In genomic region chr1:156445789-156446263, GRCh38 we compare ENCODE assay signal across 8 cellular contexts. TPM values are rescaled to one million over a fixed set of nuclear protein-coding genes. Genes with fewer than 3 reads are reported as not detected.
A peak's percentile ranks its signal among the peaks of the same experiment; 100 is the strongest.
DNase-seq lines count a peak whose midpoint lies in the region; ATAC-seq and TF ChIP-seq lines count a peak whose summit lies in the region.

No MANE protein-coding gene starts in this region.

- H2AFZ ChIP-seq in MM.1S (ENCODE audit: low read length) = no peak overlapping the region

- H3K4me1 Mint-ChIP-seq in activated T-helper 1 cell treated with anti-CD3 and anti-CD28 coated beads, Interleukin-12 subunit alpha, Interleukin-12 subunit beta, Interleukin-2, Interleukin-4 antibody, amounts not matched to agents 30 ng/mL and 10 ng/mL and 1 ng/mL, durations not matched to agents 14 hours and 24 hours and 36 hours (ENCODE audit: low read depth) = peaks cover 25% of the 10 kb centered on the region

- intact Hi-C loops in activated T-helper 1 cell treated with anti-CD3 and anti-CD28 coated beads, Interleukin-12 subunit alpha, Interleukin-12 subunit beta, Interleukin-2, Interleukin-4 antibody, amounts not matched to agents 30 ng/mL and 10 ng/mL and 1 ng/mL, durations not matched to agents 14 hours and 24 hours and 36 hours (cut with micrococcal nuclease) = loop anchor here (1.0 to 5.0 kb wide), 2 partner anchors 61 to 164 kb away; partner anchors contain the start of genes SMG5 and TMEM79

- H3K27ac ChIP-seq in MM.1S (ENCODE audit: low read length) (no peak overlapping the region), RWPE1 (no peak overlapping the region), neutrophil (no peak overlapping the region)

- no peaks in the 10 kb centered on the region for H4K20me1 ChIP-seq in MM.1S (ENCODE audit: insufficient read depth, low read length)

- H3K4me3 Mint-ChIP-seq in activated T-helper 1 cell treated with anti-CD3 and anti-CD28 coated beads, Interleukin-12 subunit alpha, Interleukin-12 subunit beta, Interleukin-2, Interleukin-4 antibody, amounts not matched to agents 30 ng/mL and 10 ng/mL and 1 ng/mL, durations not matched to agents 14 hours and 24 hours and 36 hours = no peak overlapping the region

- H3F3A ChIP-seq in MM.1S (ENCODE audit: insufficient read depth, low read length) = no peaks in the 10 kb centered on the region

- peaks cover 56% of the 10 kb centered on the region for H3K27me3 Mint-ChIP-seq in activated T-helper 1 cell treated with anti-CD3 and anti-CD28 coated beads, Interleukin-12 subunit alpha, Interleukin-12 subunit beta, Interleukin-2, Interleukin-4 antibody, amounts not matched to agents 30 ng/mL and 10 ng/mL and 1 ng/mL, durations not matched to agents 14 hours and 24 hours and 36 hours (ENCODE audit: insufficient read depth)

- no peak overlapping the region for H3K4me3 ChIP-seq in MM.1S (ENCODE audit: low read length)
- no peak overlapping the region for H3K4me3 ChIP-seq in fibroblast of the aortic adventitia (ENCODE audit: low read depth, low read length)
- H3K4me3 ChIP-seq in neutrophil (ENCODE audit: low read depth in 1 of 2, low read length in 1 of 2) = no peak overlapping the region

- peak; percentile 90 for DNase-seq in Daoy (ENCODE audit: low read depth)
- peak; percentile 69 for DNase-seq in MM.1S
- peak; percentile 82 for DNase-seq in RWPE1 (ENCODE audit: low spot score)
- peak; percentile 67 for DNase-seq in activated T-helper 1 cell treated with anti-CD3 and anti-CD28 coated beads, Interleukin-12 subunit alpha, Interleukin-12 subunit beta, Interleukin-2, Interleukin-4 antibody, amounts not matched to agents 30 ng/mL and 10 ng/mL and 1 ng/mL, durations not matched to agents 14 hours and 24 hours and 36 hours (ENCODE audit: low spot score)
- peak; percentile 81 for DNase-seq in fibroblast of the aortic adventitia (ENCODE audit: low read depth)
- peak; percentile 56 for DNase-seq in stromal cell of bone marrow (ENCODE audit: low read depth)

- H3K9me3 Mint-ChIP-seq in activated T-helper 1 cell treated with anti-CD3 and anti-CD28 coated beads, Interleukin-12 subunit alpha, Interleukin-12 subunit beta, Interleukin-2, Interleukin-4 antibody, amounts not matched to agents 30 ng/mL and 10 ng/mL and 1 ng/mL, durations not matched to agents 14 hours and 24 hours and 36 hours = no peaks in the 10 kb centered on the region

- peak; percentile 99 for TF ChIP-seq CTCF in MM.1S (IDR thresholded peaks at IDR 0.05; ENCODE audit: low read length)
- TF ChIP-seq CTCF in RWPE1 (conservative IDR thresholded peaks at IDR 0.05; ENCODE audit: low read depth) = peak; percentile 93
- peak; percentile 98 for TF ChIP-seq CTCF in fibroblast of the aortic adventitia (IDR thresholded peaks at IDR 0.05; ENCODE audit: insufficient read depth, low read length)
- TF ChIP-seq CTCF in neutrophil (IDR thresholded peaks at IDR 0.05) = peak; percentile 93

- H3K36me3 ChIP-seq in MM.1S (replicated peaks; ENCODE audit: insufficient read depth, low read length) = no peaks in the 10 kb centered on the region
- H3K36me3 ChIP-seq in neutrophil = no peaks in the 10 kb centered on the region

- H3K9me3 ChIP-seq in MM.1S (replicated peaks; ENCODE audit: insufficient read depth, low read length) = no peaks in the 10 kb centered on the region
- no peaks in the 10 kb centered on the region for H3K9me3 ChIP-seq in neutrophil

- POLR2A ChIA-PET in RWPE1 (lab: Yijun Ruan, JAX; ENCODE audit: low non-redundant PET) = no interaction called here

- H3K27ac Mint-ChIP-seq in activated T-helper 1 cell treated with anti-CD3 and anti-CD28 coated beads, Interleukin-12 subunit alpha, Interleukin-12 subunit beta, Interleukin-2, Interleukin-4 antibody, amounts not matched to agents 30 ng/mL and 10 ng/mL and 1 ng/mL, durations not matched to agents 14 hours and 24 hours and 36 hours = no peak overlapping the region

- no peak overlapping the region for H3K9ac ChIP-seq in MM.1S (ENCODE audit: low read length)

- H3K4me1 ChIP-seq in MM.1S (ENCODE audit: low read length) (no peaks in the 10 kb centered on the region), neutrophil (ENCODE audit: control insufficient read depth in 1 of 2, insufficient read depth in 1 of 2, low read depth in 1 of 2, low read length in 1 of 2) (no peaks in the 10 kb centered on the region)

- H3K4me2 ChIP-seq in MM.1S (ENCODE audit: low read depth, low read length) = peak overlapping the region; percentile 46; the same call in 1 of the 2 replicates

- H3K36me3 Mint-ChIP-seq in activated T-helper 1 cell treated with anti-CD3 and anti-CD28 coated beads, Interleukin-12 subunit alpha, Interleukin-12 subunit beta, Interleukin-2, Interleukin-4 antibody, amounts not matched to agents 30 ng/mL and 10 ng/mL and 1 ng/mL, durations not matched to agents 14 hours and 24 hours and 36 hours (ENCODE audit: low read depth) = no peaks in the 10 kb centered on the region

- H3K9me2 ChIP-seq in MM.1S (replicated peaks; ENCODE audit: insufficient read depth, low read length) = no peaks in the 10 kb centered on the region

- ATAC-seq in HG02885 (IDR thresholded peaks at IDR 0.05; ENCODE audit: poor library complexity, unreplicated experiment) = no peak

- peaks cover 48% of the 10 kb centered on the region for H3K27me3 ChIP-seq in MM.1S (replicated peaks; ENCODE audit: insufficient read depth, low read length)
- H3K27me3 ChIP-seq in neutrophil = peaks cover 99% of the 10 kb centered on the region

- no peaks in the 10 kb centered on the region for H3K79me2 ChIP-seq in MM.1S (ENCODE audit: low read length)

- CTCF ChIA-PET in RWPE1 (lab: Yijun Ruan, JAX) = interaction anchor here (0.5 to 4.6 kb wide), 30 partner anchors 9 to 181 kb away, joined by 3 to 102 read pairs (median 4); partner anchors contain the start of genes HAPLN2 and SMG5

RNA-seq across cellular contexts. Expression of gene MEF2D, which starts 54.7 kb away (rescaled TPM):
- 2.5 and 6.1 TPM in 2 replicates for total RNA-seq in Daoy (2014; rRNA removed; shearing (Covaris generic))
- 36.3 and 37.0 TPM in 2 replicates for total RNA-seq in activated T-helper 1 cell treated with anti-CD3 and anti-CD28 coated beads, Interleukin-12 subunit alpha, Interleukin-12 subunit beta, Interleukin-2, Interleukin-4 antibody, amounts not matched to agents 30 ng/mL and 10 ng/mL and 1 ng/mL, durations not matched to agents 14 hours and 24 hours and 36 hours
- 6.0 and 11.6 TPM in 2 replicates for total RNA-seq in fibroblast of the aortic adventitia (ENCODE audit: low replicate concordance)
